14 cellular contexts compared by ENCODE assay signal in genomic region chr13:49020940-49021548, GRCh38. TPM values are rescaled to one million over a fixed set of nuclear protein-coding genes. Genes with fewer than 3 reads are reported as not detected.
DNase-seq lines count a peak whose midpoint lies in the region; ATAC-seq, FAIRE-seq and TF ChIP-seq lines count a peak whose summit lies in the region.
"Had no signal": no experiment of that assay in that cellular context is flagged by ENCODE, and none has a peak within 500 bp of the region (broad histone marks: within the 10 kb centered on the region; RNA-seq: fewer than 3 reads in every experiment).

No MANE protein-coding gene starts in this region.

- peaks cover 13% of the 10 kb centered on the region for H3K4me1 Mint-ChIP-seq in astrocyte (ENCODE audit: low read depth, unreplicated experiment)

- H3K4me1 ChIP-seq in astrocyte (ENCODE audit: insufficient read depth, low read length) = peaks cover 20% of the 10 kb centered on the region
- H3K4me1 ChIP-seq in mucosa of descending colon (ENCODE audit: low read depth) = no peaks in the 10 kb centered on the region

- no peak overlapping the region for H2AFZ ChIP-seq in astrocyte (ENCODE audit: low read depth, low read length)

- H3K36me3 ChIP-seq in astrocyte (ENCODE audit: insufficient read depth, low read length) (no peaks in the 10 kb centered on the region), mucosa of descending colon (ENCODE audit: low read depth) (no peaks in the 10 kb centered on the region)
- H3K36me3 ChIP-seq: esophagus squamous epithelium had no signal

- ATAC-seq in GM21381 (IDR thresholded peaks at IDR 0.05; ENCODE audit: unreplicated experiment) (no peak), mucosa of descending colon (no peak)
- ATAC-seq: T-helper 17 cell had no signal

- no peak for TF ChIP-seq CTCF in AG10803 (conservative IDR thresholded peaks at IDR 0.05; ENCODE audit: low read length)
- no peak for TF ChIP-seq CTCF in astrocyte (IDR thresholded peaks at IDR 0.05; ENCODE audit: insufficient read depth, low read depth, low read length)
- no peak for TF ChIP-seq CTCF in mucosa of descending colon (IDR thresholded peaks at IDR 0.05)

- H3K27ac Mint-ChIP-seq in astrocyte (ENCODE audit: unreplicated experiment) = peak overlapping the region; percentile 84
- H3K27ac Mint-ChIP-seq: activated CD4-positive, alpha-beta T cell treated with anti-CD3 and anti-CD28 coated beads, Interleukin-2, amount 10 ng/mL, durations not matched to agents 7 days and 5 days; activated naive CD4-positive, alpha-beta T cell treated with anti-CD3 and anti-CD28 coated beads for 36 hours; T-helper 17 cell had no signal

- peaks cover 6% of the 10 kb centered on the region for H3K9me3 Mint-ChIP-seq in astrocyte (ENCODE audit: unreplicated experiment)

- H3K27me3 ChIP-seq in astrocyte (ENCODE audit: insufficient read depth, low read length) = no peaks in the 10 kb centered on the region
- H3K27me3 ChIP-seq: esophagus squamous epithelium had no signal

- peaks cover 11% of the 10 kb centered on the region for H3K36me3 Mint-ChIP-seq in astrocyte (ENCODE audit: low read depth, unreplicated experiment)

- H3K27me3 Mint-ChIP-seq in astrocyte (ENCODE audit: low read depth, unreplicated experiment) = no peaks in the 10 kb centered on the region
- H3K27me3 Mint-ChIP-seq: activated CD4-positive, alpha-beta T cell treated with anti-CD3 and anti-CD28 coated beads, Interleukin-2, amount 10 ng/mL, durations not matched to agents 7 days and 5 days; T-helper 17 cell had no signal

- H4K20me1 ChIP-seq in astrocyte (ENCODE audit: insufficient read depth, low read length) = no peaks in the 10 kb centered on the region

- H3K9me3 ChIP-seq in astrocyte (ENCODE audit: insufficient read depth, low read depth, low read length) (no peaks in the 10 kb centered on the region), mucosa of descending colon (no peaks in the 10 kb centered on the region)
- H3K9me3 ChIP-seq: esophagus squamous epithelium had no signal

- peak; percentile 2 for DNase-seq in AG10803 (ENCODE audit: low read depth)
- peak; percentile 14 for DNase-seq in HCEC 1CT
- peak; percentile 33 for DNase-seq in astrocyte (ENCODE audit: low read depth)
- peak; percentile 31 for DNase-seq in iPS-NIHi7 (ENCODE audit: extremely low spot score)
- DNase-seq in OCI-M1 (lab: John Stamatoyannopoulos, UW) = no peak
- no peak for DNase-seq in NCI-H82 treated with DMSO at 0.1 percent for 48 hours (lab: John Stamatoyannopoulos, UW; ENCODE audit: unreplicated experiment)
- DNase-seq in mucosa of descending colon = no peak
- DNase-seq: activated CD4-positive, alpha-beta T cell treated with anti-CD3 and anti-CD28 coated beads, Interleukin-2, amount 10 ng/mL, durations not matched to agents 7 days and 5 days; activated naive CD4-positive, alpha-beta T cell treated with anti-CD3 and anti-CD28 coated beads for 36 hours; esophagus squamous epithelium; GDM1; kidney; T-helper 17 cell had no signal

- H3K9ac ChIP-seq in astrocyte (ENCODE audit: low read length) = no peak overlapping the region

- H3K4me2 ChIP-seq in astrocyte (ENCODE audit: low read length) = no peak overlapping the region

- no peak for FAIRE-seq in astrocyte (lab: Jason Lieb, UNC)
- FAIRE-seq: kidney had no signal

- peak overlapping the region; percentile 20 for H3K27ac ChIP-seq in astrocyte (ENCODE audit: low read depth, low read length)
- H3K27ac ChIP-seq: esophagus squamous epithelium had no signal

- no peak overlapping the region for H3K4me3 ChIP-seq in AG10803 (ENCODE audit: low read length)
- H3K4me3 ChIP-seq in astrocyte (ENCODE audit: insufficient read depth, low read depth, low read length) = no peak overlapping the region
- H3K4me3 ChIP-seq in mucosa of descending colon = no peak overlapping the region
- H3K4me3 ChIP-seq: esophagus squamous epithelium had no signal

- H3K4me3 Mint-ChIP-seq in astrocyte (ENCODE audit: unreplicated experiment) = no peak overlapping the region
- H3K4me3 Mint-ChIP-seq: activated CD4-positive, alpha-beta T cell treated with anti-CD3 and anti-CD28 coated beads, Interleukin-2, amount 10 ng/mL, durations not matched to agents 7 days and 5 days; activated naive CD4-positive, alpha-beta T cell treated with anti-CD3 and anti-CD28 coated beads for 36 hours; T-helper 17 cell had no signal

- intact Hi-C loops in mucosa of descending colon (cut with DNase I, micrococcal nuclease) = no loop called here

- peaks cover 19% of the 10 kb centered on the region for H3K79me2 ChIP-seq in astrocyte (ENCODE audit: insufficient read depth, low read length)

RNA-seq across cellular contexts. Expression of gene FNDC3A, which starts 45.3 kb away (rescaled TPM):
- total RNA-seq in astrocyte (81.2 and 82.6 TPM in 2 replicates), mucosa of descending colon (10 to 100 TPM; 46.6 to 63.6 (median 47.3) TPM)

Comparison
In these comparisons a context has a peak if more than half of its experiments do, and no peak if none do; other contexts are left out.
1. DNase-seq: peak in AG10803 (single experiment), HCEC 1CT (single experiment), astrocyte (single experiment) and iPS-NIHi7 (single experiment); none in OCI-M1 (single experiment), NCI-H82 treated with DMSO at 0.1 percent for 48 hours (single experiment) and mucosa of descending colon (0 of 3).